ENCODE assay signal across 13 cellular contexts in genomic region chr21:16624468-16625102, GRCh38.
DNase-seq lines count a peak whose midpoint lies in the region; ATAC-seq and TF ChIP-seq lines count a peak whose summit lies in the region.
"Had no signal": no experiment of that assay in that cellular context is flagged by ENCODE, and none has a peak within 500 bp of the region (broad histone marks: within the 10 kb centered on the region; RNA-seq: fewer than 3 reads in every experiment).

No MANE protein-coding gene starts in this region.

- 90% methylated on average over 4 of the region's 5 CpGs for WGBS in mesenchymal stem cell

- no peak overlapping the region for H2BK120ac ChIP-seq in mesenchymal stem cell (ENCODE audit: low read depth, low read length)

- peaks cover 6% of the 10 kb centered on the region for H3K4me1 Mint-ChIP-seq in glutamatergic neuron (ENCODE audit: low read depth, unreplicated experiment)
- H3K4me1 Mint-ChIP-seq: naive thymus-derived CD4-positive, alpha-beta T cell had no signal

- H2AK5ac ChIP-seq in mesenchymal stem cell (ENCODE audit: low read length, severe bottlenecking): no peak overlapping the region

- no peak overlapping the region for H3K18ac ChIP-seq in mesenchymal stem cell (ENCODE audit: low read depth in 1 of 2, low read length in 2 of 2)

- H3K9ac ChIP-seq in mesenchymal stem cell (ENCODE audit: low read length): no peak overlapping the region

- no peak overlapping the region for H3K23ac ChIP-seq in mesenchymal stem cell (ENCODE audit: low read length in 2 of 2)

- no peak overlapping the region for H3K4me3 Mint-ChIP-seq in glutamatergic neuron (ENCODE audit: unreplicated experiment)
- H3K4me3 Mint-ChIP-seq: activated T-helper 1 cell treated with anti-CD3 and anti-CD28 coated beads, Interleukin-12 subunit alpha, Interleukin-12 subunit beta, Interleukin-2, Interleukin-4 antibody, amounts not matched to agents 30 ng/mL and 10 ng/mL and 1 ng/mL, durations not matched to agents 14 hours and 24 hours and 36 hours; naive thymus-derived CD4-positive, alpha-beta T cell had no signal

- no peaks in the 10 kb centered on the region for H3K27me3 ChIP-seq in mesenchymal stem cell (ENCODE audit: control insufficient read depth in 1 of 2, insufficient read depth in 1 of 2, low read length in 2 of 2)

- no peak overlapping the region for H3K4me3 ChIP-seq in mesenchymal stem cell (ENCODE audit: insufficient read depth in 1 of 2, low read depth in 1 of 2, low read length in 2 of 2)

- H3K9me3 ChIP-seq in mesenchymal stem cell (ENCODE audit: control insufficient read depth, low read length): no peaks in the 10 kb centered on the region

- H2BK5ac ChIP-seq in mesenchymal stem cell (ENCODE audit: low read depth, low read length, poor library complexity, severe bottlenecking): no peak overlapping the region

- no peak for TF ChIP-seq CTCF in glutamatergic neuron (IDR thresholded peaks at IDR 0.05; ENCODE audit: partially characterized antibody, unreplicated experiment)

- no peak overlapping the region for H3K27ac ChIP-seq in mesenchymal stem cell (ENCODE audit: low read length, poor library complexity, severe bottlenecking)

- no peaks in the 10 kb centered on the region for H3K79me1 ChIP-seq in mesenchymal stem cell (replicated peaks; ENCODE audit: low read length, poor library complexity, severe bottlenecking)

- H4K91ac ChIP-seq in mesenchymal stem cell (ENCODE audit: low read length): no peak overlapping the region

- H3K36me3 ChIP-seq in mesenchymal stem cell (ENCODE audit: control insufficient read depth in 1 of 2, insufficient read depth in 2 of 2, low read depth in 1 of 2, low read length in 2 of 2): peaks cover 0 to 9% of the 10 kb centered on the region in 2 experiments

- no peak overlapping the region for H2BK15ac ChIP-seq in mesenchymal stem cell (ENCODE audit: low read depth, poor library complexity, severe bottlenecking)

- H4K8ac ChIP-seq in mesenchymal stem cell (ENCODE audit: low read length): no peak overlapping the region

- no peaks in the 10 kb centered on the region for H3K27me3 Mint-ChIP-seq in glutamatergic neuron (ENCODE audit: unreplicated experiment)
- H3K27me3 Mint-ChIP-seq: naive thymus-derived CD4-positive, alpha-beta T cell had no signal

- no peak overlapping the region for H2BK12ac ChIP-seq in mesenchymal stem cell (ENCODE audit: low read length in 2 of 2)

- H3K14ac ChIP-seq in mesenchymal stem cell (ENCODE audit: low read length in 2 of 2): no peak overlapping the region

- no peaks in the 10 kb centered on the region for H3K4me1 ChIP-seq in mesenchymal stem cell (ENCODE audit: control insufficient read depth, insufficient read depth, low read depth, low read length)

- H3K4me2 ChIP-seq in mesenchymal stem cell (ENCODE audit: low read length, poor library complexity, severe bottlenecking): no peak overlapping the region

- ATAC-seq in activated naive CD4-positive, alpha-beta T cell treated with anti-CD3 and anti-CD28 coated beads, Interleukin-2, amount 50 U/mL, for 72 hours: no peak
- ATAC-seq: naive thymus-derived CD4-positive, alpha-beta T cell had no signal

- H3K36me3 Mint-ChIP-seq in glutamatergic neuron (ENCODE audit: unreplicated experiment): peaks cover 7% of the 10 kb centered on the region
- no peaks in the 10 kb centered on the region for H3K36me3 Mint-ChIP-seq in activated naive CD4-positive, alpha-beta T cell treated with anti-CD3 and anti-CD28 coated beads, Interleukin-2, amount 50 U/mL, for 72 hours
- H3K36me3 Mint-ChIP-seq: naive thymus-derived CD4-positive, alpha-beta T cell had no signal

- H3K9me3 Mint-ChIP-seq in glutamatergic neuron (ENCODE audit: unreplicated experiment): peaks cover 1% of the 10 kb centered on the region
- peaks cover under 1% of the 10 kb centered on the region in 2 donors for H3K9me3 Mint-ChIP-seq in activated naive CD4-positive, alpha-beta T cell treated with anti-CD3 and anti-CD28 coated beads, Interleukin-2, amount 50 U/mL, for 72 hours

- H3K27ac Mint-ChIP-seq in glutamatergic neuron (ENCODE audit: unreplicated experiment): no peak overlapping the region
- H3K27ac Mint-ChIP-seq in activated naive CD4-positive, alpha-beta T cell treated with anti-CD3 and anti-CD28 coated beads, Interleukin-2, amount 50 U/mL, for 72 hours: no peak overlapping the region
- H3K27ac Mint-ChIP-seq: activated T-helper 1 cell treated with anti-CD3 and anti-CD28 coated beads, Interleukin-12 subunit alpha, Interleukin-12 subunit beta, Interleukin-2, Interleukin-4 antibody, amounts not matched to agents 30 ng/mL and 10 ng/mL and 1 ng/mL, durations not matched to agents 14 hours and 24 hours and 36 hours; naive thymus-derived CD4-positive, alpha-beta T cell had no signal

- no peak overlapping the region for H2AFZ ChIP-seq in mesenchymal stem cell (ENCODE audit: low read depth, low read length)

- no peak overlapping the region for H3K4ac ChIP-seq in mesenchymal stem cell (ENCODE audit: low read depth in 1 of 2, low read length in 2 of 2)

- peak; percentile 13 for DNase-seq in Ammon's horn (ENCODE audit: low spot score)
- DNase-seq in DMS79 treated with DMSO at 0.1 percent for 48 hours (lab: John Stamatoyannopoulos, UW): peak; percentile 56
- DNase-seq in NCI-H2107 treated with DMSO at 0.1 percent for 48 hours (lab: John Stamatoyannopoulos, UW; ENCODE audit: unreplicated experiment): peak; percentile 95
- peak; percentile 62 for DNase-seq in glutamatergic neuron
- DNase-seq in activated CD4-positive, alpha-beta T cell treated with anti-CD3 and anti-CD28 coated beads for 4 hours: no peak
- no peak for DNase-seq in mesenchymal stem cell
- DNase-seq in activated naive CD4-positive, alpha-beta T cell treated with anti-CD3 and anti-CD28 coated beads, Interleukin-2, amount 50 U/mL, for 72 hours (ENCODE audit: low spot score in 2 of 2): no peak
- no peak for DNase-seq in GM19240 (ENCODE audit: insufficient read length, low spot score)
- DNase-seq: activated CD4-positive, alpha-beta T cell treated with anti-CD3 and anti-CD28 coated beads, Interleukin-2, amount 50 U/mL, for 48 hours; DND-41; Karpas-422; naive thymus-derived CD4-positive, alpha-beta T cell had no signal

Comparison
In these comparisons a context has a peak if more than half of its experiments do, and no peak if none do; other contexts are left out.
1. DNase-seq: peak in Ammon's horn (single experiment), DMS79 treated with DMSO at 0.1 percent for 48 hours (single experiment), NCI-H2107 treated with DMSO at 0.1 percent for 48 hours (single experiment) and glutamatergic neuron (single experiment); none in activated CD4-positive, alpha-beta T cell treated with anti-CD3 and anti-CD28 coated beads for 4 hours (0 of 2), mesenchymal stem cell (single experiment), activated naive CD4-positive, alpha-beta T cell treated with anti-CD3 and anti-CD28 coated beads, Interleukin-2, amount 50 U/mL, for 72 hours (0 of 2) and GM19240 (single experiment).